11 cellular contexts compared by ENCODE assay signal in the genomic region with DNA sequence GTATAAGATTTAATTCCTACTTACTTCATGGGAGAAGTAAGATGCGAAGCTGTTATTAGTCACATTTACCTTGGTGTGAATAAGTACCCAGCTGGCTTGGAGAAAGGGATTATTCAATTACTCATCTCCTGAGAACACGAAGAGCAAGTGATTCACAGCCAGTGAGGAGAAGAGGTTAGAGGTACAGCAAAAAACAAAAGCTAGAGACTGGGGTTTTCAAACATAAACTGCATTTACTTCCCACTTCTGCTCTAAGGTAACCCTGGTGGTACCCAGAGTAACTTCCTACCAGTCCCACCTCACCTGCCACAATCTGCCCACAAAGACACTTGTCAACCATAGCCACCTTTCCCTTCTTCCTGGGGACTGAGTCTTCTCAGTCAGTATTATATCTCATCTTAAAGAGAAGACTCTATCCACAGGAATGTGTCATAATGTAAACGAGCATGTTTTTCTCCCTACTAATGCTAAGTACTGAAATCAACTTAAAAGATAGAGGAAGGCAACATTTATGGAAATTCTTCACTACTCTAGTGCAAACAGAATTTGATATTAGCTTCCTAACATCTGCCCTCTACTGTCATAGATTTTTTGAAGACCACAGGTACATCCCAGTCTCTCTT. TPM values are rescaled to one million over a fixed set of nuclear protein-coding genes. Genes with fewer than 3 reads are reported as not detected.
DNase-seq lines count a peak whose midpoint lies in the region; ATAC-seq and TF ChIP-seq lines count a peak whose summit lies in the region.
"Had no signal": no experiment of that assay in that cellular context is flagged by ENCODE, and none has a peak within 500 bp of the region (broad histone marks: within the 10 kb centered on the region; RNA-seq: fewer than 3 reads in every experiment).

No MANE protein-coding gene starts in this region.

- intact Hi-C loops in activated CD4-positive, alpha-beta T cell treated with anti-CD3 and anti-CD28 coated beads for 36 hours (cut with DNase I, micrococcal nuclease) = loop anchor here (1.0 kb wide), 3 partner anchors 18 to 31 kb away; no protein-coding TSS in a partner anchor

- H3K9me3 Mint-ChIP-seq in activated CD4-positive, alpha-beta T cell treated with anti-CD3 and anti-CD28 coated beads for 36 hours (ENCODE audit: low read depth) = no peaks in the 10 kb centered on the region
- H3K9me3 Mint-ChIP-seq in natural killer cell treated with Interleukin-12 subunit alpha and Interleukin-12 subunit beta and Interleukin-15 and Interleukin-18, amount 100 ng/mL, for 72 hours = no peaks in the 10 kb centered on the region
- H3K9me3 Mint-ChIP-seq: memory B cell had no signal

- CTCF ChIA-PET in activated CD4-positive, alpha-beta T cell treated with anti-CD3 and anti-CD28 coated beads for 36 hours (lab: Charles Lee) = interaction anchor here (0.7 to 1.6 kb wide), 7 partner anchors 14 to 100 kb away, joined by 3 to 6 read pairs (median 3); partner anchors contain the start of gene IFNG

- H3K4me1 Mint-ChIP-seq in activated CD4-positive, alpha-beta T cell treated with anti-CD3 and anti-CD28 coated beads for 36 hours = peaks cover 31% of the 10 kb centered on the region
- H3K4me1 Mint-ChIP-seq in natural killer cell treated with Interleukin-12 subunit alpha and Interleukin-12 subunit beta and Interleukin-15 and Interleukin-18, amount 100 ng/mL, for 72 hours (ENCODE audit: low read depth in 2 of 2) = peaks cover 12 to 24% of the 10 kb centered on the region in 2 donors

- POLR2A ChIA-PET in activated CD4-positive, alpha-beta T cell treated with anti-CD3 and anti-CD28 coated beads for 36 hours (lab: Charles Lee) = interaction anchor here (0.8 kb wide), 1 partner anchor 139 kb away, joined by 4 read pairs; no protein-coding TSS in a partner anchor

- no peaks in the 10 kb centered on the region for H3K36me3 Mint-ChIP-seq in activated CD4-positive, alpha-beta T cell treated with anti-CD3 and anti-CD28 coated beads for 36 hours (ENCODE audit: low read depth)
- H3K36me3 Mint-ChIP-seq in natural killer cell treated with Interleukin-12 subunit alpha and Interleukin-12 subunit beta and Interleukin-15 and Interleukin-18, amount 100 ng/mL, for 72 hours = peaks cover 8% of the 10 kb centered on the region
- H3K36me3 Mint-ChIP-seq: memory B cell had no signal

- H3K27ac Mint-ChIP-seq in activated CD4-positive, alpha-beta T cell treated with anti-CD3 and anti-CD28 coated beads for 36 hours = peak overlapping the region; percentile 30
- H3K27ac Mint-ChIP-seq in natural killer cell treated with Interleukin-12 subunit alpha and Interleukin-12 subunit beta and Interleukin-15 and Interleukin-18, amount 100 ng/mL, for 72 hours = peak overlapping the region in 1 of 2 donors; percentile 26
- H3K27ac Mint-ChIP-seq: memory B cell had no signal

- H3K27me3 Mint-ChIP-seq in activated CD4-positive, alpha-beta T cell treated with anti-CD3 and anti-CD28 coated beads for 36 hours = peaks cover 35% of the 10 kb centered on the region
- H3K27me3 Mint-ChIP-seq in natural killer cell treated with Interleukin-12 subunit alpha and Interleukin-12 subunit beta and Interleukin-15 and Interleukin-18, amount 100 ng/mL, for 72 hours = peaks cover 19 to 30% of the 10 kb centered on the region in 2 donors

- peak; percentile 62 for DNase-seq in activated CD4-positive, alpha-beta T cell treated with anti-CD3 and anti-CD28 coated beads for 36 hours
- no peak for DNase-seq in activated CD4-positive, alpha-beta T cell treated with anti-CD3 and anti-CD28 coated beads, Interleukin-2, amount 50 U/mL, for 4 hours
- peak; percentile 31 for DNase-seq in Jurkat, Clone E6-1 (ENCODE audit: low read depth, low spot score)
- DNase-seq in astrocyte of the cerebellum (ENCODE audit: low read depth) = peak; percentile 64
- DNase-seq in natural killer cell treated with Interleukin-12 subunit alpha and Interleukin-12 subunit beta and Interleukin-15 and Interleukin-18, amount 100 ng/mL, for 72 hours (ENCODE audit: low spot score) = no peak
- DNase-seq in DMS153 (lab: John Stamatoyannopoulos, UW) = no peak
- DNase-seq in NCI-H128 (lab: John Stamatoyannopoulos, UW; ENCODE audit: unreplicated experiment) = no peak

- no peak for TF ChIP-seq CTCF in astrocyte of the cerebellum (IDR thresholded peaks at IDR 0.05; ENCODE audit: low read depth, low read length, missing control alignments)

- peak; percentile 95 for ATAC-seq in activated CD4-positive, alpha-beta T cell treated with anti-CD3 and anti-CD28 coated beads for 36 hours
- peak; percentile 78 to 82 for ATAC-seq in natural killer cell treated with Interleukin-12 subunit alpha and Interleukin-12 subunit beta and Interleukin-15 and Interleukin-18, amount 100 ng/mL, for 72 hours
- ATAC-seq in HG02763 (IDR thresholded peaks at IDR 0.05; ENCODE audit: unreplicated experiment) = no peak

- H3K4me3 ChIP-seq in Jurkat, Clone E6-1 (ENCODE audit: low read length) = no peak overlapping the region
- no peak overlapping the region for H3K4me3 ChIP-seq in astrocyte of the cerebellum (ENCODE audit: low read depth, low read length)

- in situ Hi-C loops in astrocyte of the cerebellum (cut with HindIII; ENCODE audit: low sequenced_read_pairs) = no loop called here

- H3K4me3 Mint-ChIP-seq in activated CD4-positive, alpha-beta T cell treated with anti-CD3 and anti-CD28 coated beads for 36 hours = no peak overlapping the region
- peak overlapping the region; percentile 26 for H3K4me3 Mint-ChIP-seq in natural killer cell treated with Interleukin-12 subunit alpha and Interleukin-12 subunit beta and Interleukin-15 and Interleukin-18, amount 100 ng/mL, for 72 hours
- H3K4me3 Mint-ChIP-seq: memory B cell had no signal

RNA-seq across cellular contexts. Expression of gene IL22, which starts 6.0 kb away (rescaled TPM):
- 1 to 10 TPM; 1.4 to 1.6 TPM for total RNA-seq in activated CD4-positive, alpha-beta T cell treated with anti-CD3 and anti-CD28 coated beads for 36 hours
- polyA plus RNA-seq in Jurkat, Clone E6-1 (2012; ENCODE audit: insufficient read depth, insufficient read length) = not detected
- total RNA-seq in natural killer cell treated with Interleukin-12 subunit alpha and Interleukin-12 subunit beta and Interleukin-15 and Interleukin-18, amount 100 ng/mL, for 72 hours = 1 to 10 TPM; 1.0 to 3.4 TPM
- total RNA-seq: ureter had no signal
- polyA plus RNA-seq: AG04450 had no signal

RNA-seq across cellular contexts. Expression of gene IL26, which starts 33.8 kb away (rescaled TPM):
- 1 to 10 TPM in 1 of 2 experiments, under 1 TPM in 1; 0.56 to 1.1 TPM for total RNA-seq in activated CD4-positive, alpha-beta T cell treated with anti-CD3 and anti-CD28 coated beads for 36 hours
- polyA plus RNA-seq in Jurkat, Clone E6-1 (2012; ENCODE audit: insufficient read depth, insufficient read length) = 0.82 TPM
- total RNA-seq in natural killer cell treated with Interleukin-12 subunit alpha and Interleukin-12 subunit beta and Interleukin-15 and Interleukin-18, amount 100 ng/mL, for 72 hours = 10 to 100 TPM; 10.0 to 19.1 TPM
- total RNA-seq: ureter had no signal
- polyA plus RNA-seq: AG04450 had no signal

Comparison
In these comparisons a context has a peak if more than half of its experiments do, and no peak if none do; other contexts are left out.
1. DNase-seq: peak in activated CD4-positive, alpha-beta T cell treated with anti-CD3 and anti-CD28 coated beads for 36 hours (single experiment), Jurkat, Clone E6-1 (single experiment) and astrocyte of the cerebellum (single experiment); none in activated CD4-positive, alpha-beta T cell treated with anti-CD3 and anti-CD28 coated beads, Interleukin-2, amount 50 U/mL, for 4 hours (0 of 2), natural killer cell treated with Interleukin-12 subunit alpha and Interleukin-12 subunit beta and Interleukin-15 and Interleukin-18, amount 100 ng/mL, for 72 hours (single experiment), DMS153 (single experiment) and NCI-H128 (single experiment).
2. RNA of gene IL26, which starts 33.8 kb away (total RNA-seq): 10.0 to 19.1 TPM in natural killer cell treated with Interleukin-12 subunit alpha and Interleukin-12 subunit beta and Interleukin-15 and Interleukin-18, amount 100 ng/mL, for 72 hours; 0.56 to 1.1 TPM in activated CD4-positive, alpha-beta T cell treated with anti-CD3 and anti-CD28 coated beads for 36 hours; every median in the first group is over 4 times any median in the second.